Comparison of ENCODE assay signal across 1 cellular context in genomic region chr17:16912021-16912962, GRCh38.
TF ChIP-seq lines count a peak whose summit lies in the region.

No MANE protein-coding gene starts in this region.

TF ChIP-seq in HepG2, 621 proteins besides CTCF, POLR2A, EP300 and RAD21:
- TF ChIP-seq MEF2D (CRISPR knock-in tag; IDR thresholded peaks at IDR 0.05) (no peak), ZNF503 (CRISPR knock-in tag; IDR thresholded peaks at IDR 0.05) (no peak), ZNF746 (CRISPR knock-in tag; IDR thresholded peaks at IDR 0.05) (no peak), PAF1 (CRISPR knock-in tag; IDR thresholded peaks at IDR 0.05) (no peak), SMAD9 (CRISPR knock-in tag; IDR thresholded peaks at IDR 0.05) (no peak), CENPT (CRISPR knock-in tag; IDR thresholded peaks at IDR 0.05; ENCODE audit: low read depth) (no peak)
TF ChIP-seq in HepG2: peak in this region for 0.
